ENCODE assay signal across 1 cellular context in genomic region chr10:3119796-3120459, GRCh38.
TF ChIP-seq lines count a peak whose summit lies in the region.

No MANE protein-coding gene starts in this region.

TF ChIP-seq in GM12878, 131 proteins besides CTCF, POLR2A, EP300 and RAD21 (continued from another document):
- TF ChIP-seq, protein P1, sequence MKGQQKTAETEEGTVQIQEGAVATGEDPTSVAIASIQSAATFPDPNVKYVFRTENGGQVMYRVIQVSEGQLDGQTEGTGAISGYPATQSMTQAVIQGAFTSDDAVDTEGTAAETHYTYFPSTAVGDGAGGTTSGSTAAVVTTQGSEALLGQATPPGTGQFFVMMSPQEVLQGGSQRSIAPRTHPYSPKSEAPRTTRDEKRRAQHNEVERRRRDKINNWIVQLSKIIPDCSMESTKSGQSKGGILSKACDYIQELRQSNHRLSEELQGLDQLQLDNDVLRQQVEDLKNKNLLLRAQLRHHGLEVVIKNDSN (IDR thresholded peaks at IDR 0.05; ENCODE audit: borderline replicate concordance, extremely low read length, insufficient read depth, low read depth, low read length): no peak
- no peak for TF ChIP-seq IKZF2 (IDR thresholded peaks at IDR 0.05)
- no peak for TF ChIP-seq HDAC2 (IDR thresholded peaks at IDR 0.05)
- no peak for TF ChIP-seq FOXK2 (IDR thresholded peaks at IDR 0.05)
- TF ChIP-seq SPI1 (IDR thresholded peaks at IDR 0.05; ENCODE audit: borderline replicate concordance, insufficient read depth, low read depth, low read length): no peak
- no peak for TF ChIP-seq CEBPB (IDR thresholded peaks at IDR 0.05; ENCODE audit: borderline replicate concordance in 1 of 2, low read depth in 2 of 2, low read length in 2 of 2)
